Comparison of ENCODE assay signal across 24 cellular contexts in genomic region chr2:241285596-241285995, GRCh38. TPM values are rescaled to one million over a fixed set of nuclear protein-coding genes. Genes with fewer than 3 reads are reported as not detected.
DNase-seq lines count a peak whose midpoint lies in the region; ATAC-seq, FAIRE-seq and TF ChIP-seq lines count a peak whose summit lies in the region.
"Had no signal": no experiment of that assay in that cellular context is flagged by ENCODE, and none has a peak within 500 bp of the region (broad histone marks: within the 10 kb centered on the region; RNA-seq: fewer than 3 reads in every experiment).

No MANE protein-coding gene starts in this region.

- TF ChIP-seq CTCF in A549 (IDR thresholded peaks at IDR 0.05): no peak
- TF ChIP-seq CTCF in HFFc6 (IDR thresholded peaks at IDR 0.05): no peak
- no peak for TF ChIP-seq CTCF in endothelial cell of umbilical vein (IDR thresholded peaks at IDR 0.05; ENCODE audit: extremely low read depth in 1 of 2, insufficient read depth in 1 of 2, low read depth in 1 of 2, low read length in 2 of 2)
- no peak for TF ChIP-seq CTCF in smooth muscle cell (IDR thresholded peaks at IDR 0.05; ENCODE audit: borderline replicate concordance, insufficient read depth, poor library complexity, severe bottlenecking)
- no peak for TF ChIP-seq CTCF in GM20000 (IDR thresholded peaks at IDR 0.05; ENCODE audit: extremely low read depth, missing control alignments)
- TF ChIP-seq CTCF in stomach (IDR thresholded peaks at IDR 0.05): no peak

- CTCF ChIA-PET in A549 (lab: Yijun Ruan, JAX) (no interaction called here), endothelial cell of umbilical vein (lab: Charles Lee) (no interaction called here)

- no peaks in the 10 kb centered on the region; the same call in 1 of the 2 replicates for H3K27me3 Mint-ChIP-seq in HFFc6 (ENCODE audit: insufficient read depth)
- H3K27me3 Mint-ChIP-seq: CD4-positive, alpha-beta memory T cell had no signal

- H3K9ac ChIP-seq in endothelial cell of umbilical vein (replicated peaks; ENCODE audit: extremely low read depth, insufficient read depth, low read length) (no peak overlapping the region), smooth muscle cell (ENCODE audit: low read depth) (no peak overlapping the region)
- H3K9ac ChIP-seq: BLaER1 treated with 17β-estradiol and CSF1 and Interleukin-3, amounts not matched to agents 10 nM and 100 nM had no signal

- H3K9me3 Mint-ChIP-seq in HFFc6: no peaks in the 10 kb centered on the region
- H3K9me3 Mint-ChIP-seq: CD4-positive, alpha-beta memory T cell had no signal

- H3K4me2 ChIP-seq in A549 (peak overlapping the region; percentile 51; the same call in 2 of the 3 replicates), endothelial cell of umbilical vein (ENCODE audit: insufficient read depth, low read length) (no peak overlapping the region), smooth muscle cell (no peak overlapping the region)
- H3K4me2 ChIP-seq: BLaER1 treated with 17β-estradiol and CSF1 and Interleukin-3, amounts not matched to agents 10 nM and 100 nM had no signal

- peak overlapping the region; percentile 34; the same call in 1 of the 2 replicates for H3K27ac Mint-ChIP-seq in HFFc6

- H3K4me1 Mint-ChIP-seq in HFFc6 (ENCODE audit: low read depth): peaks cover 28% of the 10 kb centered on the region

- FAIRE-seq in A549 (lab: Jason Lieb, UNC) (no peak), endothelial cell of umbilical vein (lab: Jason Lieb, UNC) (no peak)
- FAIRE-seq: A204.1, G401.6, H1 had no signal

- DNase-seq in A549 (ENCODE audit: low read depth in 1 of 2, low spot score in 1 of 2) (no peak), HFFc6 (no peak), endothelial cell of umbilical vein (ENCODE audit: low read depth, low spot score) (no peak), smooth muscle cell (lab: John Stamatoyannopoulos, UW; ENCODE audit: unreplicated experiment) (no peak), H4 (ENCODE audit: low spot score) (no peak), GM20000 (ENCODE audit: low spot score) (no peak), stomach (no peak)
- DNase-seq: AML-193; CD4-positive, alpha-beta memory T cell; COR-L47; Karpas-422; NCI-H1092; NCI-H1417 treated with DMSO at 0.1 percent for 48 hours; NCI-H1694 treated with DMSO at 0.1 percent for 48 hours; NCI-H2081; NCI-H2227 treated with DMSO at 0.1 percent for 48 hours; NCI-H526 treated with DMSO at 0.1 percent for 48 hours; SHP77 treated with DMSO at 0.1 percent for 48 hours had no signal

- ATAC-seq in A549: no peak
- ATAC-seq: HCT116, Panc1 had no signal

- H3K4me1 ChIP-seq in A549: peaks cover 22% of the 10 kb centered on the region
- H3K4me1 ChIP-seq in endothelial cell of umbilical vein (ENCODE audit: control insufficient read depth, extremely low read depth, insufficient read depth, low read length): no peaks in the 10 kb centered on the region
- H3K4me1 ChIP-seq in smooth muscle cell (ENCODE audit: low read depth): no peaks in the 10 kb centered on the region
- peaks cover 9 to 75% (median 47%) of the 10 kb centered on the region in 4 donors for H3K4me1 ChIP-seq in stomach

- H3K9me3 ChIP-seq in A549 (no peaks in the 10 kb centered on the region), endothelial cell of umbilical vein (replicated peaks; ENCODE audit: control insufficient read depth, insufficient read depth, low read length) (no peaks in the 10 kb centered on the region), smooth muscle cell (replicated peaks; ENCODE audit: low read depth) (no peaks in the 10 kb centered on the region), stomach (no peaks in the 10 kb centered on the region)
- H3K9me3 ChIP-seq: BLaER1 treated with 17β-estradiol and CSF1 and Interleukin-3, amounts not matched to agents 10 nM and 100 nM had no signal

- TF ChIP-seq EP300 in A549 (IDR thresholded peaks at IDR 0.05) (no peak), stomach (IDR thresholded peaks at IDR 0.05) (no peak)

- no peak overlapping the region for H3K4me3 ChIP-seq in A549
- no peak overlapping the region for H3K4me3 ChIP-seq in endothelial cell of umbilical vein (replicated peaks in 1 of 3; ENCODE audit: insufficient read depth in 1 of 3, low read depth in 1 of 3, low read length in 3 of 3)
- no peak overlapping the region for H3K4me3 ChIP-seq in smooth muscle cell
- no peak overlapping the region for H3K4me3 ChIP-seq in stomach
- H3K4me3 ChIP-seq: BLaER1 treated with 17β-estradiol and CSF1 and Interleukin-3, amounts not matched to agents 10 nM and 100 nM had no signal

- intact Hi-C loops in endothelial cell of umbilical vein (cut with micrococcal nuclease) (no loop called here), stomach (cut with DNase I; ENCODE audit: low total_unique reads) (no loop called here)

- no peaks in the 10 kb centered on the region for H3K27me3 ChIP-seq in endothelial cell of umbilical vein (ENCODE audit: control insufficient read depth in 2 of 2, insufficient read depth in 2 of 2, low read length in 2 of 2)
- no peaks in the 10 kb centered on the region for H3K27me3 ChIP-seq in smooth muscle cell (ENCODE audit: low read depth)
- H3K27me3 ChIP-seq in stomach: no peaks in the 10 kb centered on the region
- H3K27me3 ChIP-seq: BLaER1 treated with 17β-estradiol and CSF1 and Interleukin-3, amounts not matched to agents 10 nM and 100 nM had no signal

- no peaks in the 10 kb centered on the region for H3K36me3 ChIP-seq in endothelial cell of umbilical vein (ENCODE audit: control insufficient read depth in 2 of 2, extremely low read depth in 1 of 2, insufficient read depth in 2 of 2, low read length in 2 of 2)
- H3K36me3 ChIP-seq in smooth muscle cell (ENCODE audit: low read depth): no peaks in the 10 kb centered on the region
- peaks cover 0 to 6% (median 0%) of the 10 kb centered on the region in 4 donors for H3K36me3 ChIP-seq in stomach

- peaks cover 24% of the 10 kb centered on the region for H3K36me3 Mint-ChIP-seq in HFFc6 (ENCODE audit: low read depth)

- H3K9me1 ChIP-seq in endothelial cell of umbilical vein (replicated peaks; ENCODE audit: control insufficient read depth, extremely low read depth, insufficient read depth, low read length): no peaks in the 10 kb centered on the region

- no TSS peak for BruUV-seq in endothelial cell of umbilical vein (replicated peaks; lab: Mats Ljungman, UMichigan)

- H3K4me3 Mint-ChIP-seq in HFFc6: no peak overlapping the region
- H3K4me3 Mint-ChIP-seq: CD4-positive, alpha-beta memory T cell had no signal

- H3K27ac ChIP-seq in A549 (no peak overlapping the region), endothelial cell of umbilical vein (ENCODE audit: insufficient read depth, low read depth, low read length) (no peak overlapping the region), smooth muscle cell (ENCODE audit: low read depth) (peak overlapping the region; percentile 50), stomach (no peak overlapping the region)
- H3K27ac ChIP-seq: BLaER1 treated with 17β-estradiol and CSF1 and Interleukin-3, amounts not matched to agents 10 nM and 100 nM had no signal

- H3F3A ChIP-seq in smooth muscle cell (ENCODE audit: low read depth): peaks cover 22% of the 10 kb centered on the region

- 95% methylated on average over 1 of the region's 1 CpG for WGBS in A549 (ENCODE audit: missing lambda C conversion rate)
- 96% methylated on average over 1 of the region's 1 CpG for WGBS in smooth muscle cell (ENCODE audit: low lambda C conversion rate)
- WGBS in stomach, 5 donors: 84 to 97% (median 90%) methylated on average over 1 of the region's 1 CpG

- POLR2A ChIA-PET in A549 (lab: Yijun Ruan, JAX): no interaction called here
- POLR2A ChIA-PET in endothelial cell of umbilical vein (lab: Charles Lee): no interaction called here

- dilution Hi-C loops in endothelial cell of umbilical vein (cut with MboI; ENCODE audit: extremely low pct_ligation_motif_present, low sequenced_read_pairs): no loop called here

- H2AFZ ChIP-seq in endothelial cell of umbilical vein (ENCODE audit: low read depth, low read length): no peak overlapping the region
- H2AFZ ChIP-seq in smooth muscle cell (ENCODE audit: low read depth): no peak overlapping the region

- TF ChIP-seq RAD21 in A549 (conservative IDR thresholded peaks at IDR 0.05 in 1 of 2, IDR thresholded peaks at IDR 0.05 in 1 of 2): no peak

- no peak for TF ChIP-seq POLR2A in A549 (IDR thresholded peaks at IDR 0.05; ENCODE audit: low read length)
- no peak for TF ChIP-seq POLR2A in endothelial cell of umbilical vein (IDR thresholded peaks at IDR 0.05; ENCODE audit: low read depth, low read length)
- TF ChIP-seq POLR2A in stomach (IDR thresholded peaks at IDR 0.05): no peak

- H4K20me1 ChIP-seq in endothelial cell of umbilical vein (replicated peaks; ENCODE audit: control insufficient read depth, extremely low read depth, insufficient read depth, low read length) (peaks cover 3% of the 10 kb centered on the region), smooth muscle cell (ENCODE audit: low read depth) (peaks cover 98% of the 10 kb centered on the region)

- H3K79me2 ChIP-seq in endothelial cell of umbilical vein (ENCODE audit: control insufficient read depth, insufficient read depth, low read length): peaks cover 66% of the 10 kb centered on the region
- H3K79me2 ChIP-seq in smooth muscle cell (ENCODE audit: low read depth): peaks cover 96% of the 10 kb centered on the region

RNA-seq across cellular contexts. Expression of gene HDLBP, which starts 29.9 kb away (rescaled TPM):
- polyA plus RNA-seq in A549 (2011; rRNA removed) (292 and 330 TPM in 2 replicates), A549 (2017; fragmentation: RNase III; extraction: RNeasy Plus Mini Kit Qiagen cat#74134 plus additional on column Dnase treatment) (237 to 256 TPM (median 248 TPM) in 3 replicates), endothelial cell of umbilical vein (294 and 379 TPM in 2 replicates), smooth muscle cell (545 and 601 TPM in 2 replicates), stomach (100 to 1,000 TPM; 171 to 207 (median 173) TPM)
- 204 and 209 TPM in 2 replicates for polyA plus RNA-seq in A549 (2012; cell fraction: cytosol; rRNA removed)
- polyA plus RNA-seq in A549 (2012; cell fraction: nucleus; rRNA removed): 276 and 324 TPM in 2 replicates
- 657 and 686 TPM in 2 replicates for polyA minus RNA-seq in A549 (2011; rRNA and poly(A)+ RNA removed)
- 1,000 to 10,000 TPM in 5 of 6 experiments, 100 to 1,000 TPM in 1; 991 to 1,153 (median 1,104) TPM for total RNA-seq in HFFc6 (2021; fragmentation: NEBNext Ultra II Directional; extraction: Animal tissue kit (Norgen Biotek cat#: 25700))
- total RNA-seq in endothelial cell of umbilical vein (554 and 569 TPM in 2 replicates), smooth muscle cell (504 and 559 TPM in 2 replicates), stomach (100 to 1,000 TPM; 350 to 752 (median 530) TPM)
- 372 and 446 TPM in 2 replicates for polyA plus RNA-seq in endothelial cell of umbilical vein (2011; cell fraction: cytosol; rRNA removed)
- polyA plus RNA-seq in endothelial cell of umbilical vein (2011; cell fraction: nucleus; rRNA removed): 811 and 873 TPM in 2 replicates
- polyA plus RNA-seq in endothelial cell of umbilical vein (2012): 477 and 535 TPM in 2 replicates
- 540 and 558 TPM in 2 replicates for polyA minus RNA-seq in endothelial cell of umbilical vein
- 181 TPM for polyA minus RNA-seq in endothelial cell of umbilical vein (2011; cell fraction: cytosol; rRNA and poly(A)+ RNA removed)
- polyA minus RNA-seq in endothelial cell of umbilical vein (2011; cell fraction: nucleus; rRNA and poly(A)+ RNA removed): 353 and 427 TPM in 2 replicates
- 324 and 350 TPM in 2 replicates for total RNA-seq in H4 (2014; rRNA removed; shearing (Covaris generic))

RNA-seq across cellular contexts. Expression of gene SEPTIN2, which starts 30.1 kb away (rescaled TPM):
- 660 and 762 TPM in 2 replicates for polyA plus RNA-seq in A549 (2011; rRNA removed)
- 183 and 200 TPM in 2 replicates for polyA plus RNA-seq in A549 (2012; cell fraction: cytosol; rRNA removed)
- polyA plus RNA-seq in A549 (2012; cell fraction: nucleus; rRNA removed): 107 and 190 TPM in 2 replicates
- 341 to 359 TPM (median 358 TPM) in 3 replicates for polyA plus RNA-seq in A549 (2017; fragmentation: RNase III; extraction: RNeasy Plus Mini Kit Qiagen cat#74134 plus additional on column Dnase treatment)
- 343 and 364 TPM in 2 replicates for polyA minus RNA-seq in A549 (2011; rRNA and poly(A)+ RNA removed)
- total RNA-seq in HFFc6 (2021; fragmentation: NEBNext Ultra II Directional; extraction: Animal tissue kit (Norgen Biotek cat#: 25700)): 100 to 1,000 TPM; 399 to 468 (median 441) TPM
- 427 and 444 TPM in 2 replicates for total RNA-seq in endothelial cell of umbilical vein
- 475 and 512 TPM in 2 replicates for polyA plus RNA-seq in endothelial cell of umbilical vein
- polyA plus RNA-seq in endothelial cell of umbilical vein (2011; cell fraction: cytosol; rRNA removed): 283 and 310 TPM in 2 replicates
- polyA plus RNA-seq in endothelial cell of umbilical vein (2011; cell fraction: nucleus; rRNA removed): 541 and 691 TPM in 2 replicates
- polyA plus RNA-seq in endothelial cell of umbilical vein (2012): 452 and 507 TPM in 2 replicates
- 956 and 1,008 TPM in 2 replicates for polyA minus RNA-seq in endothelial cell of umbilical vein
- polyA minus RNA-seq in endothelial cell of umbilical vein (2011; cell fraction: cytosol; rRNA and poly(A)+ RNA removed): 118 TPM
- 304 and 428 TPM in 2 replicates for polyA minus RNA-seq in endothelial cell of umbilical vein (2011; cell fraction: nucleus; rRNA and poly(A)+ RNA removed)
- total RNA-seq in smooth muscle cell: 443 and 523 TPM in 2 replicates
- polyA plus RNA-seq in smooth muscle cell: 314 and 344 TPM in 2 replicates
- total RNA-seq in H4 (2014; rRNA removed; shearing (Covaris generic)): 250 and 279 TPM in 2 replicates
- total RNA-seq in stomach: 100 to 1,000 TPM in 4 of 5 donors, 10 to 100 TPM in 1; 88.7 to 603 (median 272) TPM
- polyA plus RNA-seq in stomach: 100 to 1,000 TPM; 104 to 169 (median 164) TPM
